ENCODE assay signal across 14 cellular contexts in the genomic region with DNA sequence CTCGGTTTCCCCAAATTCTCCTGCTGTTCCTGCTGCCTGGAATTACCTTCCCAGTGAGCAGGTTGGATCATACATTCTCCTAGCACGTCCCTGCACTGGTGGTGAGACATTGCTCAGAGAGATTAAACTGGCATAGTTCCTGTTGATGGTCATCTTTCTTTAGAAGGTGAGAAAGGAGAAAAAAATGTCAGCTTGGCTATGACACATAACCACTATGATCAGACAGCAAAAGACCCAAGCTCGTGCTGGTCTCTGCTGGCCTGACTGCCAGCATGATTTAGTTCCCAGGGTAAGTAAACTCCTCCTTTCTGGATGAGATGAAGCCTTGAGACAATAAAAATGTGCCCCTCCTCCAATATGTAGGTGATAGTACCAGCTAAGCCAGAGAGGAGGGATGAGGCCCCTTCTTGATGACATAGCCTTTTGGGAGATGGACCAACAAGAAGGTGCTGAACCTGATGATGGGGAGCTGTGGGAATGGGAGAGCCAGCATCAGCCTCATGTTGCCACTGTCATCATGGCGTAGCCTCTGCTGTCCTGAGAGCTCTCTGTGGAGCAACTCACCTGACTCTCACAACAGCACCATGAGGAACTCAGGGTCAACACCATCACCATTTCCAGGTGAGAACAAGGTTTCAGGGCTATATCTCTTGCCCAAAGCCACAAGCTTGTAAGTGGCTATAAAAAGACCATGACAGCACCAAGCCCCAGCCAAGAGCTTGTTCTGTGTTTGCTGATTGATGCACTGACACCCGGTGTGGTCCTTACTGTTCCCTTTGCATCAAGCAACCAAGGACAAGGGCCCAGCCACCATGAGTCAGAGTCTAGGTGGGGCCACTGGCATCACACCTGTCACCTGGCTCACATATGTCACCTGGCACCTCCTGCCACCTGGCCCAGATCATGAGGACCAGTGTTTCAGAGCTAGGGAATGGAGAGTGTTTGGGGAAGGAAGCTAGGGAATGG.
DNase-seq lines count a peak whose midpoint lies in the region; ATAC-seq, FAIRE-seq and TF ChIP-seq lines count a peak whose summit lies in the region.
"Had no signal": no experiment of that assay in that cellular context is flagged by ENCODE, and none has a peak within 500 bp of the region (broad histone marks: within the 10 kb centered on the region; RNA-seq: fewer than 3 reads in every experiment).

No MANE protein-coding gene starts in this region.

- ATAC-seq in GM18858 (IDR thresholded peaks at IDR 0.05; ENCODE audit: unreplicated experiment): no peak
- ATAC-seq: activated CD4-positive, CD25-positive, alpha-beta regulatory T cell treated with anti-CD3 and anti-CD28 coated beads, Interleukin-2, amount 50 U/mL, for 24 hours; left colon; Panc1 had no signal

- POLR2A ChIA-PET in Caco-2 (lab: Charles Lee): no interaction called here

- H3K36me3 Mint-ChIP-seq in Caco-2 (ENCODE audit: insufficient read depth, unreplicated experiment): no peaks in the 10 kb centered on the region

- H3K27me3 ChIP-seq in esophagus muscularis mucosa (peaks cover 0 to 7% (median 0%) of the 10 kb centered on the region in 4 donors), HAP-1 (ENCODE audit: low read depth) (no peaks in the 10 kb centered on the region), BE2C (no peaks in the 10 kb centered on the region), Caco-2 (replicated peaks; ENCODE audit: control insufficient read depth, insufficient read depth, low read length) (no peaks in the 10 kb centered on the region)
- H3K27me3 ChIP-seq: right lobe of liver had no signal

- TF ChIP-seq POLR2A in esophagus muscularis mucosa (IDR thresholded peaks at IDR 0.05; ENCODE audit: low read depth): no peak

- H3K27ac ChIP-seq in esophagus muscularis mucosa (replicated peaks in 1 of 4): peak overlapping the region in 3 of 4 donors; percentile 15 to 48 (median 40)
- H3K27ac ChIP-seq: right lobe of liver had no signal

- H3K36me3 ChIP-seq in esophagus muscularis mucosa (no peaks in the 10 kb centered on the region), HAP-1 (replicated peaks) (no peaks in the 10 kb centered on the region), BE2C (no peaks in the 10 kb centered on the region), Caco-2 (ENCODE audit: control insufficient read depth, insufficient read depth, low read length) (no peaks in the 10 kb centered on the region)
- H3K36me3 ChIP-seq: right lobe of liver had no signal

- TF ChIP-seq CTCF in esophagus muscularis mucosa (IDR thresholded peaks at IDR 0.05) (no peak), BE2C (IDR thresholded peaks at IDR 0.05; ENCODE audit: low read depth, low read length) (no peak), Caco-2 (IDR thresholded peaks at IDR 0.05; ENCODE audit: insufficient read depth in 1 of 2, low read depth in 1 of 2, low read length in 1 of 2, severe bottlenecking in 1 of 2, unreplicated experiment in 1 of 2) (no peak)

- H3K9me3 ChIP-seq in esophagus muscularis mucosa (no peaks in the 10 kb centered on the region), HAP-1 (no peaks in the 10 kb centered on the region), BE2C (no peaks in the 10 kb centered on the region), Caco-2 (no peaks in the 10 kb centered on the region)
- H3K9me3 ChIP-seq: right lobe of liver had no signal

- TF ChIP-seq EP300 in esophagus muscularis mucosa (IDR thresholded peaks at IDR 0.05): no peak

- intact Hi-C loops in esophagus muscularis mucosa (cut with DNase I) (no loop called here), Caco-2 (cut with micrococcal nuclease; ENCODE audit: unreplicated experiment) (no loop called here)

- H3K4me3 Mint-ChIP-seq in Caco-2 (ENCODE audit: unreplicated experiment): no peak overlapping the region
- H3K4me3 Mint-ChIP-seq: H9 had no signal

- H3K4me1 Mint-ChIP-seq in Caco-2 (ENCODE audit: low read depth, unreplicated experiment): no peaks in the 10 kb centered on the region

- DNase-seq in Caki2 (ENCODE audit: low read depth) (peak; percentile 60), RCC 7860 (ENCODE audit: low spot score) (peak; percentile 98), esophagus muscularis mucosa (ENCODE audit: extremely low spot score) (no peak), non-pigmented ciliary epithelial cell (ENCODE audit: low read depth) (peak; percentile 27), HAP-1 (ENCODE audit: low spot score in 2 of 2) (no peak), BE2C (no peak), Caco-2 (no peak)
- DNase-seq: H9, left colon, NCI-H1417 treated with DMSO at 0.1 percent for 48 hours had no signal

- H3K9me3 Mint-ChIP-seq in Caco-2 (ENCODE audit: unreplicated experiment): no peaks in the 10 kb centered on the region
- H3K9me3 Mint-ChIP-seq: H9 had no signal

- H3K4me1 ChIP-seq in esophagus muscularis mucosa: peaks cover 36 to 44% (median 42%) of the 10 kb centered on the region in 4 donors
- no peaks in the 10 kb centered on the region for H3K4me1 ChIP-seq in HAP-1
- no peaks in the 10 kb centered on the region for H3K4me1 ChIP-seq in BE2C
- H3K4me1 ChIP-seq in Caco-2: no peaks in the 10 kb centered on the region

- FAIRE-seq in RCC 7860 (lab: Jason Lieb, UNC): peak; percentile 99

- H3K27ac Mint-ChIP-seq in Caco-2 (ENCODE audit: unreplicated experiment): no peak overlapping the region
- H3K27ac Mint-ChIP-seq: H9 had no signal

- 75% methylated on average over 5 of the region's 5 CpGs for WGBS in esophagus muscularis mucosa

- CTCF ChIA-PET in Caco-2 (lab: Charles Lee): no interaction called here

- in situ Hi-C loops in Caki2 (cut with HindIII; ENCODE audit: low pct_unique_long_range_greater_than_20kb, low sequenced_read_pairs): no loop called here
- in situ Hi-C loops in HAP-1 (cut with MboI; ENCODE audit: low sequenced_read_pairs): no loop called here

- no TSS peak for BruUV-seq in Caco-2 (replicated peaks; lab: Mats Ljungman, UMichigan)

- no peak overlapping the region for H3K4me3 ChIP-seq in esophagus muscularis mucosa
- H3K4me3 ChIP-seq in HAP-1: no peak overlapping the region
- H3K4me3 ChIP-seq in BE2C (ENCODE audit: low read depth, low read length): no peak overlapping the region
- H3K4me3 ChIP-seq in Caco-2 (ENCODE audit: low read depth, low read length): no peak overlapping the region
- H3K4me3 ChIP-seq: right lobe of liver had no signal

- peaks cover 9% of the 10 kb centered on the region for H3K27me3 Mint-ChIP-seq in Caco-2 (ENCODE audit: insufficient read depth, unreplicated experiment)

Comparison
In these comparisons a context has a peak if more than half of its experiments do, and no peak if none do; other contexts are left out.
1. DNase-seq: peak in Caki2 (single experiment), RCC 7860 (single experiment) and non-pigmented ciliary epithelial cell (single experiment); none in esophagus muscularis mucosa (single experiment), HAP-1 (0 of 2), BE2C (single experiment) and Caco-2 (0 of 2).